27 cellular contexts compared by ENCODE assay signal in the genomic region with DNA sequence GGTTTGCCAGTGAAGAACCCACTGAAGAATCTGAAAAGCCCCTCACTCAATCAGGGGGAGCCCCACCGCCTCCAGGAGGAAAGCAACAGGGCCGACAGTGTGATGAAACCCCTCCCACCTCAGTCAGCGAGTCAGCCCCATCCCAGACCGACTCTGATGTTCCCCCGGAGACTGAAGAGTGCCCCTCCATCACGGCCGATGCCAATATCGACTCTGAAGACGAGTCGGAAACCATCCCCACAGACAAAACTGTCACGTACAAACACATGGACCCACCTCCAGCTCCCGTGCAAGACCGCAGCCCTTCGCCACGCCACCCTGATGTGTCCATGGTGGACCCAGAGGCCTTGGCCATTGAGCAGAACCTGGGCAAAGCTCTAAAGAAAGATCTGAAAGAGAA.
"Had no signal": no experiment of that assay in that cellular context is flagged by ENCODE, and none has a peak within 500 bp of the region (broad histone marks: within the 10 kb centered on the region; RNA-seq: fewer than 3 reads in every experiment).

No MANE protein-coding gene starts in this region.

- DNase-seq: dorsolateral prefrontal cortex; effector CD8-positive, alpha-beta T cell; endodermal cell; foreskin keratinocyte; heart right ventricle; hippocampal formation; left cardiac atrium; mesendoderm; midbrain; naive thymus-derived CD4-positive, alpha-beta T cell; stimulated activated CD4-positive, alpha-beta T cell treated with anti-CD3 and anti-CD28 coated beads, Interleukin-12 subunit alpha, Interleukin-12 subunit beta, amount 100 ng/mL, for 4 hours; stimulated activated CD4-positive, alpha-beta T cell treated with anti-CD3 and anti-CD28 coated beads, Interleukin-1b, Interleukin-23, amount 100 ng/mL, for 48 hours; stimulated activated CD4-positive, alpha-beta T cell treated with anti-CD3 and anti-CD28 coated beads, Interleukin-4, amount 100 ng/mL, for 1 hour; stimulated activated CD8-positive, alpha-beta memory T cell treated with anti-CD3 and anti-CD28 coated beads, Interleukin-4, amount 100 ng/mL, for 48 hours; stimulated activated naive CD4-positive, alpha-beta T cell; stomach; thyroid gland; trophoblast cell had no signal

- H3K27me3 ChIP-seq: dorsolateral prefrontal cortex, esophagus muscularis mucosa, foreskin keratinocyte, gastroesophageal sphincter, heart right ventricle, left lung, right atrium auricular region, stomach, thyroid gland, vagina had no signal

- H3K4me3 Mint-ChIP-seq: endodermal cell; naive thymus-derived CD4-positive, alpha-beta T cell; nephron had no signal

- H3K4me1 ChIP-seq: foreskin keratinocyte, gastroesophageal sphincter, heart right ventricle, left lung, parathyroid adenoma, prostate gland, right atrium auricular region, stomach, thyroid gland, vagina had no signal

- H3K9me3 ChIP-seq: esophagus muscularis mucosa, gastroesophageal sphincter, heart right ventricle, left lung, prostate gland, right atrium auricular region, stomach, thyroid gland, vagina had no signal

- H3K4me1 Mint-ChIP-seq: endodermal cell, nephron had no signal

- H3K27ac ChIP-seq: esophagus muscularis mucosa, foreskin keratinocyte, gastroesophageal sphincter, heart right ventricle, left lung, parathyroid adenoma, prostate gland, right atrium auricular region, stomach, thyroid gland, vagina had no signal

- H2AFZ ChIP-seq: parathyroid adenoma had no signal

- H3K36me3 ChIP-seq: left lung, prostate gland had no signal

- H3K27ac Mint-ChIP-seq: endodermal cell; naive thymus-derived CD4-positive, alpha-beta T cell; nephron had no signal

- H3K9me3 Mint-ChIP-seq: endodermal cell had no signal

- H3K4me3 ChIP-seq: dorsolateral prefrontal cortex, esophagus muscularis mucosa, gastroesophageal sphincter, heart right ventricle, left lung, prostate gland, right atrium auricular region, smooth muscle cell, stomach, thyroid gland, vagina had no signal

- H3K79me2 ChIP-seq: parathyroid adenoma had no signal

- H3K4me2 ChIP-seq: smooth muscle cell had no signal

- H3K9ac ChIP-seq: parathyroid adenoma had no signal
